In genomic region chr15:48285329-48286214, GRCh38 we compare ENCODE assay signal across 9 cellular contexts. TPM values are rescaled to one million over a fixed set of nuclear protein-coding genes. Genes with fewer than 3 reads are reported as not detected.
A peak's percentile ranks its signal among the peaks of the same experiment; 100 is the strongest.
DNase-seq lines count a peak whose midpoint lies in the region; FAIRE-seq and TF ChIP-seq lines count a peak whose summit lies in the region.
"Had no signal": no experiment of that assay in that cellular context is flagged by ENCODE, and none has a peak within 500 bp of the region (broad histone marks: within the 10 kb centered on the region; RNA-seq: fewer than 3 reads in every experiment).

No MANE protein-coding gene starts in this region.

- H3K9ac ChIP-seq in kidney (ENCODE audit: low read length in 2 of 2) = no peak overlapping the region
- H3K9ac ChIP-seq: BLaER1 treated with 17β-estradiol and CSF1 and Interleukin-3, amounts not matched to agents 10 nM and 100 nM had no signal

- intact Hi-C loops in kidney (cut with DNase I) = no loop called here

- H3K9me3 ChIP-seq in kidney (ENCODE audit: control insufficient read depth in 1 of 2, low read length in 2 of 2) = no peaks in the 10 kb centered on the region
- H3K9me3 ChIP-seq: BLaER1 treated with 17β-estradiol and CSF1 and Interleukin-3, amounts not matched to agents 10 nM and 100 nM had no signal

- H3K36me3 ChIP-seq in kidney (ENCODE audit: control insufficient read depth in 1 of 2, insufficient read depth in 2 of 2, low read length in 2 of 2) = no peaks in the 10 kb centered on the region
- H3K36me3 ChIP-seq: BLaER1 treated with 17β-estradiol and CSF1 and Interleukin-3, amounts not matched to agents 10 nM and 100 nM had no signal

- H3K4me3 ChIP-seq in cardiac fibroblast (replicated peaks in 1 of 2; ENCODE audit: low read depth in 2 of 2, low read length in 2 of 2) (peak overlapping the region in 1 of 2 donors; percentile 16), kidney (ENCODE audit: low read length in 2 of 2) (peak overlapping the region in 1 of 2 donors; percentile 12)
- H3K4me3 ChIP-seq: BLaER1 treated with 17β-estradiol and CSF1 and Interleukin-3, amounts not matched to agents 10 nM and 100 nM had no signal

- H3K27ac ChIP-seq in kidney (ENCODE audit: low read depth in 2 of 2, low read length in 2 of 2) = no peak overlapping the region
- H3K27ac ChIP-seq: BLaER1 treated with 17β-estradiol and CSF1 and Interleukin-3, amounts not matched to agents 10 nM and 100 nM had no signal

- TF ChIP-seq CTCF in cardiac fibroblast (IDR thresholded peaks at IDR 0.05; ENCODE audit: low read depth, low read length) = peak; percentile 64
- peak; percentile 68 for TF ChIP-seq CTCF in kidney (IDR thresholded peaks at IDR 0.05; ENCODE audit: borderline replicate concordance, extremely low read depth, insufficient read depth)

- H3K4me1 ChIP-seq in kidney (ENCODE audit: control insufficient read depth in 1 of 2, insufficient read depth in 1 of 2, low read depth in 1 of 2, low read length in 2 of 2) = no peaks in the 10 kb centered on the region
- H3K4me1 ChIP-seq: BLaER1 treated with 17β-estradiol and CSF1 and Interleukin-3, amounts not matched to agents 10 nM and 100 nM had no signal

- peak; percentile 76 for FAIRE-seq in kidney (lab: Jason Lieb, UNC)

- DNase-seq in NCI-H187 (lab: John Stamatoyannopoulos, UW) (peak; percentile 4 to 17), NCI-H187 treated with DMSO at 0.1 percent for 48 hours (lab: John Stamatoyannopoulos, UW) (no peak), HCEC 1CT (peak; percentile 87), NCI-H128 (lab: John Stamatoyannopoulos, UW; ENCODE audit: unreplicated experiment) (peak; percentile 24), SW480 (ENCODE audit: low spot score) (peak; percentile 34), cardiac fibroblast (ENCODE audit: low read depth in 2 of 2) (peak; percentile 83 to 92), kidney (no peak)
- DNase-seq in stimulated activated CD4-positive, alpha-beta T cell treated with anti-CD3 and anti-CD28 coated beads, Interleukin-4, amount 100 ng/mL, for 24 hours = peak; percentile 48

RNA-seq across cellular contexts. Expression of gene DUT, which starts 45.7 kb away (rescaled TPM):
- 85.6 TPM for total RNA-seq in kidney
- polyA plus RNA-seq in kidney (ENCODE audit: insufficient read depth, low read depth, low replicate concordance) = 95.5 TPM

Comparison
In these comparisons a context has a peak if more than half of its experiments do, and no peak if none do; other contexts are left out.
1. DNase-seq: peak in NCI-H187 (2 of 2), HCEC 1CT (single experiment), NCI-H128 (single experiment), SW480 (single experiment), cardiac fibroblast (2 of 2) and stimulated activated CD4-positive, alpha-beta T cell treated with anti-CD3 and anti-CD28 coated beads, Interleukin-4, amount 100 ng/mL, for 24 hours (single experiment); none in NCI-H187 treated with DMSO at 0.1 percent for 48 hours (single experiment) and kidney (single experiment).